21 cellular contexts compared by ENCODE assay signal in the genomic region with DNA sequence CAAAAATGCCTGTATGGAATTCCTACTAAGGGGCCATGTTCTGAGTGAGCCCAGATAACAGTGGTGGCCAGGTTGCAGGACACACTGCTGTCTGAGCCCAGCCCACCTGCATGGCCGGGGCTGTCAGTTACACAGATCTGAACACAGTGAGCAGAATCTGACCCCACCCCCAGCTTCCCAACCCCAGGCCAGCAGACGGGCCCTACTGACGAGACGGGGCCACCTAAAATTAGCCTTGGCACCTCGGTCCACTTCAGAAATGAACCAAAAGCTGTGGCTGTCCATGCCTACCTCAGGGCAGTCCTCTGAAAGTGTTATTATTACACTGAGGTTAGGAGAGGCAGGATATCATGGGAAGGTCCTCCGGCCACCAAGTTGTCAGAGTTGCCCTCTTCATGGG. TPM values are rescaled to one million over a fixed set of nuclear protein-coding genes. Genes with fewer than 3 reads are reported as not detected.
DNase-seq lines count a peak whose midpoint lies in the region; ATAC-seq and TF ChIP-seq lines count a peak whose summit lies in the region.
"Had no signal": no experiment of that assay in that cellular context is flagged by ENCODE, and none has a peak within 500 bp of the region (broad histone marks: within the 10 kb centered on the region; RNA-seq: fewer than 3 reads in every experiment).

No MANE protein-coding gene starts in this region.

- no peak overlapping the region for H3K4me3 ChIP-seq in right atrium auricular region
- no peak overlapping the region for H3K4me3 ChIP-seq in psoas muscle
- no peak overlapping the region for H3K4me3 ChIP-seq in thyroid gland (replicated peaks in 1 of 3)
- no peak overlapping the region for H3K4me3 ChIP-seq in testis

- H3K9me3 ChIP-seq in right atrium auricular region = no peaks in the 10 kb centered on the region
- no peaks in the 10 kb centered on the region for H3K9me3 ChIP-seq in psoas muscle
- no peaks in the 10 kb centered on the region for H3K9me3 ChIP-seq in thyroid gland
- no peaks in the 10 kb centered on the region for H3K9me3 ChIP-seq in testis

- H3K27me3 ChIP-seq in right atrium auricular region = no peaks in the 10 kb centered on the region
- H3K27me3 ChIP-seq in psoas muscle (ENCODE audit: insufficient read depth in 3 of 3, low read length in 2 of 3) = no peaks in the 10 kb centered on the region
- H3K27me3 ChIP-seq in thyroid gland = no peaks in the 10 kb centered on the region
- no peaks in the 10 kb centered on the region for H3K27me3 ChIP-seq in testis

- WGBS in psoas muscle, 3 donors = 28 to 39% (median 39%) methylated on average over 6 of the region's 6 CpGs
- WGBS in thyroid gland, 2 donors = 97 to 100% methylated on average over 1 to 6 of the region's 6 CpGs
- WGBS in testis, 2 donors = 94 to 100% methylated on average over 1 to 6 of the region's 6 CpGs

- H3K36me3 ChIP-seq in right atrium auricular region = peaks cover 71% of the 10 kb centered on the region
- peaks cover 5 to 70% of the 10 kb centered on the region in 2 donors for H3K36me3 ChIP-seq in psoas muscle (ENCODE audit: insufficient read depth in 1 of 2, low read depth in 1 of 2)
- H3K36me3 ChIP-seq in thyroid gland = peaks cover 0 to 4% of the 10 kb centered on the region in 2 donors
- H3K36me3 ChIP-seq in testis (ENCODE audit: low read depth, missing control alignments) = no peaks in the 10 kb centered on the region

- intact Hi-C loops in Right ventricle myocardium superior (cut with DNase I) = no loop called here
- intact Hi-C loops in left ventricle myocardium superior (cut with micrococcal nuclease) = no loop called here
- intact Hi-C loops in psoas muscle (cut with DNase I) = no loop called here
- intact Hi-C loops in thyroid gland (cut with DNase I) = no loop called here
- intact Hi-C loops in testis (cut with DNase I; ENCODE audit: low total_unique reads) = no loop called here

- TF ChIP-seq CTCF in right atrium auricular region (IDR thresholded peaks at IDR 0.05) (no peak), psoas muscle (IDR thresholded peaks at IDR 0.05) (no peak), thyroid gland (IDR thresholded peaks at IDR 0.05) (no peak), testis (IDR thresholded peaks at IDR 0.05) (no peak)

- TF ChIP-seq POLR2A in thyroid gland (IDR thresholded peaks at IDR 0.05) = no peak
- TF ChIP-seq POLR2A in testis (IDR thresholded peaks at IDR 0.05) = no peak

- peaks cover 0 to 78% of the 10 kb centered on the region in 2 donors for H3K4me1 ChIP-seq in right atrium auricular region
- H3K4me1 ChIP-seq in psoas muscle = peaks cover 67% of the 10 kb centered on the region
- peaks cover 0 to 12% of the 10 kb centered on the region in 2 donors for H3K4me1 ChIP-seq in thyroid gland
- H3K4me1 ChIP-seq in testis = peaks cover 33% of the 10 kb centered on the region

- no peak for DNase-seq in Right ventricle myocardium superior
- DNase-seq in right atrium auricular region (ENCODE audit: low spot score) = no peak
- no peak for DNase-seq in left ventricle myocardium superior
- peak in 1 of 2 donors; percentile 71 for DNase-seq in psoas muscle
- DNase-seq in DMS153 treated with DMSO at 0.1 percent for 48 hours (lab: John Stamatoyannopoulos, UW; ENCODE audit: unreplicated experiment) = no peak
- no peak for DNase-seq in thyroid gland
- no peak for DNase-seq in testis
- DNase-seq: 8988T, COR-L47, DMS 273 treated with DMSO at 0.1 percent for 48 hours, H7, HFFc6, KG1, NCI-H1694 treated with DMSO at 0.1 percent for 48 hours, NCI-H2227 treated with DMSO at 0.1 percent for 48 hours, NCI-H524, NCI-H82, PC-3, RPMI8226 had no signal

- peak; percentile 49 for ATAC-seq in Right ventricle myocardium superior (ENCODE audit: poor library complexity)
- peak; percentile 64 for ATAC-seq in left ventricle myocardium superior
- peak; percentile 50 to 75 (median 68) for ATAC-seq in psoas muscle
- no peak for ATAC-seq in HG02938 (IDR thresholded peaks at IDR 0.05; ENCODE audit: unreplicated experiment)
- ATAC-seq: HepG2, PC-3 had no signal

- H3K27ac ChIP-seq in right atrium auricular region = peak overlapping the region in 1 of 2 donors; percentile 27
- peak overlapping the region; percentile 68 for H3K27ac ChIP-seq in psoas muscle
- H3K27ac ChIP-seq in thyroid gland = no peak overlapping the region
- no peak overlapping the region for H3K27ac ChIP-seq in testis

RNA-seq across cellular contexts. Expression of gene LMCD1, which starts 51.8 kb away (rescaled TPM):
- total RNA-seq in Right ventricle myocardium superior = 49.6 TPM
- total RNA-seq in right atrium auricular region = 10 to 100 TPM; 73.5 to 79.0 TPM
- total RNA-seq in left ventricle myocardium superior = 37.9 TPM
- 1,000 to 10,000 TPM in 1 of 4 donors, 100 to 1,000 TPM in 3; 340 to 1,074 (median 476) TPM for total RNA-seq in psoas muscle
- 1,000 to 10,000 TPM in 1 of 3 donors, 100 to 1,000 TPM in 1, 10 to 100 TPM in 1; 83.0 to 1,120 (median 129) TPM for polyA plus RNA-seq in psoas muscle
- 10 to 100 TPM; 13.9 to 64.6 (median 25.6) TPM for total RNA-seq in thyroid gland
- total RNA-seq in testis = 100 to 1,000 TPM in 1 of 2 donors, 10 to 100 TPM in 1; 47.9 to 103 TPM
- 53.3 TPM for polyA plus RNA-seq in testis (ENCODE audit: insufficient read depth, low read depth, low replicate concordance)
